20 cellular contexts compared by ENCODE assay signal in the genomic region with DNA sequence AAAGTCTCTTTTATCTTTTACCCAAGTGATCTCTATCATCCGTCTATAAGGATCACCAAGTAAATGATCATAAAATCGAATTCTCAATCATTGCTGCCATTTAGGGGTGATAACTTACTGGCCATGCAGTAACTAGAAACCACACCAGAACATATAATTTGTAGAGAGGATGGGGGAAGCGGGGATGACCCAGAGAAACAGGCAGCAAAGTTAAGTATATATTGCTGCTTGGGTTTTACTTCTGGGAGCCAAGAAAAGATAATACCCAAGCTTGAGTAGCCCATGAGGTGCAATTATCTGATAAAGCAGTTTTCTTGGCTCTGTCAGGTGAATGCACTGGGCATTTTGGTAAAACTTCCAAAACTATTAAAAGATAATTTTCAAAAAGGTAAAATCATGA.
"Had no signal": no experiment of that assay in that cellular context is flagged by ENCODE, and none has a peak within 500 bp of the region (broad histone marks: within the 10 kb centered on the region; RNA-seq: fewer than 3 reads in every experiment).

No MANE protein-coding gene starts in this region.

- H3K36me3 ChIP-seq: MG63, SJSA1 had no signal

- DNase-seq: Karpas-422, KG1, MG63, NCI-H1092, NCI-H1105 treated with DMSO at 0.1 percent for 48 hours, NCI-H1417 treated with DMSO at 0.1 percent for 48 hours, NCI-H146, NCI-H187, NCI-H2029, NCI-H2081 treated with DMSO at 0.1 percent for 48 hours, NCI-H2171, NCI-H524, NCI-H526 treated with DMSO at 0.1 percent for 48 hours, NCI-H774, Right ventricle myocardium superior, RPMI8226, SIG-M5 had no signal

- H3K27me3 ChIP-seq: MG63, SJSA1 had no signal

- H3K27ac ChIP-seq: SJSA1, SK-N-MC had no signal

- H3K4me3 ChIP-seq: MG63, SJSA1, SK-N-MC had no signal

- FAIRE-seq: RCC 7860 had no signal

- H3K4me1 ChIP-seq: SJSA1 had no signal

- H3K9me3 ChIP-seq: SJSA1 had no signal
